ENCODE assay signal across 10 cellular contexts in genomic region chr6:53854843-53855567, GRCh38.
DNase-seq lines count a peak whose midpoint lies in the region; ATAC-seq lines count a peak whose summit lies in the region.
"Had no signal": no experiment of that assay in that cellular context is flagged by ENCODE, and none has a peak within 500 bp of the region (broad histone marks: within the 10 kb centered on the region; RNA-seq: fewer than 3 reads in every experiment).

No MANE protein-coding gene starts in this region.

- ATAC-seq in GM18858 (IDR thresholded peaks at IDR 0.05; ENCODE audit: unreplicated experiment) = peak; percentile 87
- peak; percentile 89 for ATAC-seq in GM21528 (IDR thresholded peaks at IDR 0.05; ENCODE audit: low FRiP score, unreplicated experiment)
- peak; percentile 97 for ATAC-seq in HG03460 (IDR thresholded peaks at IDR 0.05; ENCODE audit: unreplicated experiment)
- no peak for ATAC-seq in HG02870 (IDR thresholded peaks at IDR 0.05; ENCODE audit: unreplicated experiment)
- ATAC-seq: activated CD8-positive, alpha-beta T cell treated with anti-CD3 and anti-CD28 coated beads, Interleukin-2, amount 10 ng/mL, durations not matched to agents 7 days and 5 days had no signal

- DNase-seq in kidney tubule cell (ENCODE audit: low spot score) (peak; percentile 90), NCI-H82 (lab: John Stamatoyannopoulos, UW) (no peak), NCI-H510A (lab: John Stamatoyannopoulos, UW) (no peak)
- DNase-seq in activated naive CD4-positive, alpha-beta T cell treated with Interleukin-2 at 50 U/mL for 16 hours = no peak
- DNase-seq: activated CD8-positive, alpha-beta T cell treated with anti-CD3 and anti-CD28 coated beads, Interleukin-2, amount 10 ng/mL, durations not matched to agents 7 days and 5 days; DMS79 had no signal
